In genomic region chr20:5172903-5173463, GRCh38 we compare ENCODE assay signal across 16 cellular contexts. TPM values are rescaled to one million over a fixed set of nuclear protein-coding genes. Genes with fewer than 3 reads are reported as not detected.
A peak's percentile ranks its signal among the peaks of the same experiment; 100 is the strongest.
DNase-seq lines count a peak whose midpoint lies in the region; ATAC-seq and TF ChIP-seq lines count a peak whose summit lies in the region.
"Had no signal": no experiment of that assay in that cellular context is flagged by ENCODE, and none has a peak within 500 bp of the region (broad histone marks: within the 10 kb centered on the region; RNA-seq: fewer than 3 reads in every experiment).

No MANE protein-coding gene starts in this region.

- H3K27me3 Mint-ChIP-seq in central memory CD8-positive, alpha-beta T cell, result no peaks in the 10 kb centered on the region

- H3K9ac ChIP-seq in subcutaneous abdominal adipose tissue (ENCODE audit: low read length in 5 of 5), result peak overlapping the region in 1 of 5 donors; percentile 14

- 46% methylated on average over 5 of the region's 8 CpGs for WGBS in right lobe of liver (ENCODE audit: insufficient coverage, low coverage, low lambda C conversion rate, missing lambda C conversion rate)

- peak overlapping the region; percentile 35 to 70 (median 50) for H3K27ac ChIP-seq in right lobe of liver
- peak overlapping the region; percentile 9 for H3K27ac ChIP-seq in subcutaneous abdominal adipose tissue (ENCODE audit: low read depth, low read length)
- H3K27ac ChIP-seq: VCaP had no signal

- H3K9me3 Mint-ChIP-seq in central memory CD8-positive, alpha-beta T cell, result no peaks in the 10 kb centered on the region

- H3K9me3 ChIP-seq in right lobe of liver (no peaks in the 10 kb centered on the region), subcutaneous abdominal adipose tissue (ENCODE audit: control insufficient read depth in 5 of 5, low read length in 5 of 5) (no peaks in the 10 kb centered on the region)
- H3K9me3 ChIP-seq: sigmoid colon had no signal

- H3K36me3 ChIP-seq in right lobe of liver (peaks cover 0 to 26% (median 5%) of the 10 kb centered on the region in 4 donors), subcutaneous abdominal adipose tissue (ENCODE audit: control insufficient read depth in 5 of 5, insufficient read depth in 5 of 5, low read length in 5 of 5) (peaks cover 0 to 22% (median 21%) of the 10 kb centered on the region in 5 donors)

- DNase-seq in Right ventricle myocardium superior, result no peak
- no peak for DNase-seq in Right ventricle myocardium inferior (ENCODE audit: missing footprints)
- no peak for DNase-seq in central memory CD8-positive, alpha-beta T cell (ENCODE audit: low spot score in 2 of 2)
- peak; percentile 58 to 84 (median 81) for DNase-seq in right lobe of liver
- DNase-seq in DMS114 treated with DMSO at 0.1 percent for 48 hours (lab: John Stamatoyannopoulos, UW; ENCODE audit: unreplicated experiment), result no peak
- no peak for DNase-seq in NCI-H1436 treated with DMSO at 0.1 percent for 48 hours (lab: John Stamatoyannopoulos, UW)
- DNase-seq in iPS-NIHi11 (ENCODE audit: low spot score), result no peak
- DNase-seq: activated effector memory CD4-positive, alpha-beta T cell treated with anti-CD3 and anti-CD28 coated beads, Interleukin-2, amount 50 U/mL, for 16 hours; COR-L47; NCI-H187 treated with DMSO at 0.1 percent for 48 hours; nucleus accumbens; SHP77; sigmoid colon had no signal

- peaks cover 29% of the 10 kb centered on the region for H3K36me3 Mint-ChIP-seq in central memory CD8-positive, alpha-beta T cell (ENCODE audit: insufficient read depth)

- no peaks in the 10 kb centered on the region for H3K27me3 ChIP-seq in right lobe of liver
- H3K27me3 ChIP-seq in subcutaneous abdominal adipose tissue (ENCODE audit: control insufficient read depth in 5 of 5, insufficient read depth in 4 of 5, low read length in 5 of 5), result no peaks in the 10 kb centered on the region
- H3K27me3 ChIP-seq: sigmoid colon had no signal

- peaks cover 0 to 49% (median 18%) of the 10 kb centered on the region in 4 donors for H3K4me1 ChIP-seq in right lobe of liver
- H3K4me1 ChIP-seq in subcutaneous abdominal adipose tissue (ENCODE audit: control insufficient read depth in 5 of 5, insufficient read depth in 5 of 5, low read length in 5 of 5), result peaks cover 8 to 85% (median 55%) of the 10 kb centered on the region in 5 donors

- H3K27ac Mint-ChIP-seq in central memory CD8-positive, alpha-beta T cell (ENCODE audit: low read depth), result peak overlapping the region; percentile 22

- H3K4me3 ChIP-seq in right lobe of liver, result no peak overlapping the region
- no peak overlapping the region for H3K4me3 ChIP-seq in subcutaneous abdominal adipose tissue (ENCODE audit: low read depth in 1 of 5, low read length in 5 of 5)
- H3K4me3 ChIP-seq: coronary artery, sigmoid colon had no signal

- TF ChIP-seq POLR2A in right lobe of liver (IDR thresholded peaks at IDR 0.05), result peak; percentile 44

- ATAC-seq in Right ventricle myocardium superior (ENCODE audit: poor library complexity) (peak; percentile 6), Right ventricle myocardium inferior (no peak), right lobe of liver (peak; percentile 83 to 93 (median 92))
- ATAC-seq in central memory CD8-positive, alpha-beta T cell (replicated peaks; ENCODE audit: extremely low read depth, poor library complexity, severe bottlenecking), result no peak

- H3K4me1 Mint-ChIP-seq in central memory CD8-positive, alpha-beta T cell, result peaks cover 37% of the 10 kb centered on the region

- intact Hi-C loops in Right ventricle myocardium superior (cut with DNase I), result loop anchor here (5.0 kb wide), 1 partner anchor 41 kb away; no protein-coding TSS in a partner anchor
- intact Hi-C loops in Right ventricle myocardium inferior (cut with DNase I), result no loop called here
- intact Hi-C loops in right lobe of liver (cut with DNase I), result no loop called here

- H3K4me3 Mint-ChIP-seq in central memory CD8-positive, alpha-beta T cell, result no peak overlapping the region

- TF ChIP-seq CTCF in right lobe of liver (IDR thresholded peaks at IDR 0.05), result no peak

RNA-seq across cellular contexts. Expression of gene CDS2, which starts 46.2 kb away (rescaled TPM):
- total RNA-seq in Right ventricle myocardium superior, result 61.9 TPM
- 57.2 TPM for total RNA-seq in Right ventricle myocardium inferior
- total RNA-seq in right lobe of liver, result 10 to 100 TPM; 13.7 to 42.3 (median 31.6) TPM

RNA-seq across cellular contexts. Expression of gene PCNA, which starts 53.2 kb away (rescaled TPM):
- total RNA-seq in Right ventricle myocardium superior (26.4 TPM), Right ventricle myocardium inferior (35.8 TPM), right lobe of liver (10 to 100 TPM; 14.8 to 56.1 (median 16.1) TPM)

Comparison
In these comparisons a context has a peak if more than half of its experiments do, and no peak if none do; other contexts are left out.
1. ATAC-seq: peak in Right ventricle myocardium superior (single experiment) and right lobe of liver (4 of 4); none in Right ventricle myocardium inferior (single experiment) and central memory CD8-positive, alpha-beta T cell (single experiment).
2. DNase-seq: peak in right lobe of liver (3 of 3); none in Right ventricle myocardium superior (single experiment), Right ventricle myocardium inferior (single experiment), central memory CD8-positive, alpha-beta T cell (0 of 2), DMS114 treated with DMSO at 0.1 percent for 48 hours (single experiment), NCI-H1436 treated with DMSO at 0.1 percent for 48 hours (single experiment) and iPS-NIHi11 (single experiment).